ENCODE assay signal across 29 cellular contexts in genomic region chr1:42321731-42322130, GRCh38. TPM values are rescaled to one million over a fixed set of nuclear protein-coding genes. Genes with fewer than 3 reads are reported as not detected.
A peak's percentile ranks its signal among the peaks of the same experiment; 100 is the strongest.
DNase-seq lines count a peak whose midpoint lies in the region; ATAC-seq and TF ChIP-seq lines count a peak whose summit lies in the region.
"Had no signal": no experiment of that assay in that cellular context is flagged by ENCODE, and none has a peak within 500 bp of the region (broad histone marks: within the 10 kb centered on the region; RNA-seq: fewer than 3 reads in every experiment).

No MANE protein-coding gene starts in this region.

- H3K9me3 Mint-ChIP-seq in activated T-cell treated with anti-CD3 and anti-CD28 coated beads, Interleukin-2, amount 50 U/mL, for 72 hours, result no peaks in the 10 kb centered on the region
- no peaks in the 10 kb centered on the region for H3K9me3 Mint-ChIP-seq in activated T-cell treated with anti-CD3 and anti-CD28 coated beads, Interleukin-2, amount 50 U/mL, for 4 hours
- no peaks in the 10 kb centered on the region for H3K9me3 Mint-ChIP-seq in CD4-positive, alpha-beta memory T cell
- no peaks in the 10 kb centered on the region for H3K9me3 Mint-ChIP-seq in naive thymus-derived CD8-positive, alpha-beta T cell
- H3K9me3 Mint-ChIP-seq: mesothelial cell of epicardium, nephron progenitor cell, WTC11 had no signal

- H3K4me1 ChIP-seq in CD4-positive, alpha-beta memory T cell (ENCODE audit: insufficient read depth, low read length), result peaks cover 93% of the 10 kb centered on the region

- H3K27ac ChIP-seq in CD4-positive, alpha-beta memory T cell (ENCODE audit: low read depth, low read length), result no peak overlapping the region
- H3K27ac ChIP-seq in VCaP, result peak overlapping the region; percentile 54
- H3K27ac ChIP-seq: suprapubic skin had no signal

- intact Hi-C loops in CD4-positive, alpha-beta memory T cell (cut with micrococcal nuclease), result no loop called here

- H3K36me3 Mint-ChIP-seq in activated T-cell treated with anti-CD3 and anti-CD28 coated beads, Interleukin-2, amount 50 U/mL, for 72 hours (ENCODE audit: insufficient read depth in 2 of 2), result no peaks in the 10 kb centered on the region
- H3K36me3 Mint-ChIP-seq in activated T-cell treated with anti-CD3 and anti-CD28 coated beads, Interleukin-2, amount 50 U/mL, for 4 hours (ENCODE audit: insufficient read depth), result peaks cover 16% of the 10 kb centered on the region
- H3K36me3 Mint-ChIP-seq in CD4-positive, alpha-beta memory T cell, result peaks cover 0 to 19% of the 10 kb centered on the region in 2 donors
- peaks cover 0 to 6% (median 2%) of the 10 kb centered on the region in 3 donors for H3K36me3 Mint-ChIP-seq in naive thymus-derived CD8-positive, alpha-beta T cell
- H3K36me3 Mint-ChIP-seq: mesothelial cell of epicardium, WTC11 had no signal

- no peaks in the 10 kb centered on the region for H3K9me3 ChIP-seq in CD4-positive, alpha-beta memory T cell (ENCODE audit: control insufficient read depth in 1 of 2, low read length in 2 of 2)
- H3K9me3 ChIP-seq: MG63, suprapubic skin had no signal

- H3K27ac Mint-ChIP-seq in activated T-cell treated with anti-CD3 and anti-CD28 coated beads, Interleukin-2, amount 50 U/mL, for 72 hours, result peak overlapping the region; percentile 95
- peak overlapping the region; percentile 71 to 91 (median 85) for H3K27ac Mint-ChIP-seq in CD4-positive, alpha-beta memory T cell
- peak overlapping the region; percentile 73 to 95 (median 88) for H3K27ac Mint-ChIP-seq in naive thymus-derived CD8-positive, alpha-beta T cell
- H3K27ac Mint-ChIP-seq: activated naive CD4-positive, alpha-beta T cell treated with anti-CD3 and anti-CD28 coated beads, Interleukin-2, amount 50 U/mL, for 72 hours had no signal

- no peak for DNase-seq in activated T-cell treated with anti-CD3 and anti-CD28 coated beads, Interleukin-2, amount 50 U/mL, for 72 hours
- no peak for DNase-seq in activated T-cell treated with anti-CD3 and anti-CD28 coated beads, Interleukin-2, amount 50 U/mL, for 4 hours
- DNase-seq in CD4-positive, alpha-beta memory T cell, result no peak
- DNase-seq in naive thymus-derived CD8-positive, alpha-beta T cell, result no peak
- no peak for DNase-seq in activated gamma-delta T cell (lab: John Stamatoyannopoulos, UW)
- no peak for DNase-seq in NCI-H2081 (lab: John Stamatoyannopoulos, UW)
- DNase-seq: activated CD4-positive, alpha-beta T cell treated with anti-CD3 and anti-CD28 coated beads, Interleukin-2, amount 50 U/mL, for 48 hours; Calu3; H7; islet precursor cell; KBM-7; MG63; NCI-H2029 treated with DMSO at 0.1 percent for 48 hours; NCI-H226; nephron progenitor cell; SHP77; stimulated activated CD4-positive, alpha-beta T cell treated with anti-CD3 and anti-CD28 coated beads, Interleukin-2, amount 100 ng/mL, for 48 hours; SW 1271 had no signal

- peaks cover 66% of the 10 kb centered on the region for H3K4me1 Mint-ChIP-seq in activated T-cell treated with anti-CD3 and anti-CD28 coated beads, Interleukin-2, amount 50 U/mL, for 72 hours (ENCODE audit: low read depth)
- H3K4me1 Mint-ChIP-seq in activated T-cell treated with anti-CD3 and anti-CD28 coated beads, Interleukin-2, amount 50 U/mL, for 4 hours (ENCODE audit: low read depth), result peaks cover 86% of the 10 kb centered on the region
- peaks cover 68 to 95% (median 87%) of the 10 kb centered on the region in 4 donors for H3K4me1 Mint-ChIP-seq in CD4-positive, alpha-beta memory T cell
- peaks cover 38 to 95% (median 88%) of the 10 kb centered on the region in 4 donors for H3K4me1 Mint-ChIP-seq in naive thymus-derived CD8-positive, alpha-beta T cell

- no peaks in the 10 kb centered on the region for H3K36me3 ChIP-seq in CD4-positive, alpha-beta memory T cell (ENCODE audit: insufficient read depth, low read length)
- H3K36me3 ChIP-seq: suprapubic skin had no signal

- POLR2A ChIA-PET in CD4-positive, alpha-beta memory T cell (lab: Charles Lee; ENCODE audit: partially characterized antibody), result interaction anchor here (3.3 kb wide), 1 partner anchor 12 kb away, joined by 32 read pairs; the partner anchor contains the start of gene FOXJ3
- POLR2A ChIA-PET in naive thymus-derived CD8-positive, alpha-beta T cell (lab: Charles Lee), result interaction anchor here (3.3 kb wide), 1 partner anchor 12 kb away, joined by 24 read pairs; the partner anchor contains the start of gene FOXJ3

- no peaks in the 10 kb centered on the region for H3K27me3 ChIP-seq in CD4-positive, alpha-beta memory T cell (ENCODE audit: insufficient read depth, low read length)
- H3K27me3 ChIP-seq: BLaER1 treated with 17β-estradiol and CSF1 and Interleukin-3, amounts not matched to agents 10 nM and 100 nM; MG63; suprapubic skin had no signal

- H3K4me3 ChIP-seq in CD4-positive, alpha-beta memory T cell (ENCODE audit: low read length in 2 of 2), result no peak overlapping the region
- H3K4me3 ChIP-seq: BLaER1 treated with 17β-estradiol and CSF1 and Interleukin-3, amounts not matched to agents 10 nM and 100 nM; MG63; suprapubic skin had no signal

- CTCF ChIA-PET in CD4-positive, alpha-beta memory T cell (lab: Charles Lee; ENCODE audit: partially characterized antibody), result no interaction called here

- H3K4me3 Mint-ChIP-seq in activated T-cell treated with anti-CD3 and anti-CD28 coated beads, Interleukin-2, amount 50 U/mL, for 72 hours, result peak overlapping the region in 1 of 2 donors; percentile 50
- H3K4me3 Mint-ChIP-seq in activated T-cell treated with anti-CD3 and anti-CD28 coated beads, Interleukin-2, amount 50 U/mL, for 4 hours, result no peak overlapping the region
- H3K4me3 Mint-ChIP-seq in CD4-positive, alpha-beta memory T cell, result peak overlapping the region in 4 of 8 donors; percentile 3 to 57 (median 24)
- H3K4me3 Mint-ChIP-seq in naive thymus-derived CD8-positive, alpha-beta T cell, result peak overlapping the region in 4 of 10 donors; percentile 1 to 84 (median 25)
- H3K4me3 Mint-ChIP-seq: mesothelial cell of epicardium, nephron progenitor cell, WTC11 had no signal

- no peak for TF ChIP-seq CTCF in VCaP (conservative IDR thresholded peaks at IDR 0.05)

- no peaks in the 10 kb centered on the region for H3K27me3 Mint-ChIP-seq in activated T-cell treated with anti-CD3 and anti-CD28 coated beads, Interleukin-2, amount 50 U/mL, for 72 hours (ENCODE audit: low read depth)
- no peaks in the 10 kb centered on the region for H3K27me3 Mint-ChIP-seq in activated T-cell treated with anti-CD3 and anti-CD28 coated beads, Interleukin-2, amount 50 U/mL, for 4 hours (ENCODE audit: low read depth)
- no peaks in the 10 kb centered on the region for H3K27me3 Mint-ChIP-seq in CD4-positive, alpha-beta memory T cell
- no peaks in the 10 kb centered on the region for H3K27me3 Mint-ChIP-seq in naive thymus-derived CD8-positive, alpha-beta T cell

- ATAC-seq in activated T-cell treated with anti-CD3 and anti-CD28 coated beads, Interleukin-2, amount 50 U/mL, for 72 hours (replicated peaks in 1 of 2), result no peak
- no peak for ATAC-seq in activated T-cell treated with anti-CD3 and anti-CD28 coated beads, Interleukin-2, amount 50 U/mL, for 4 hours
- no peak for ATAC-seq in naive thymus-derived CD8-positive, alpha-beta T cell
- no peak for ATAC-seq in HG02970 (IDR thresholded peaks at IDR 0.05; ENCODE audit: low FRiP score, unreplicated experiment)
- ATAC-seq: activated naive CD4-positive, alpha-beta T cell treated with anti-CD3 and anti-CD28 coated beads, Interleukin-2, amount 50 U/mL, for 72 hours; Panc1; WTC11 had no signal

RNA-seq across cellular contexts. Expression of gene FOXJ3, which starts 13.3 kb away (rescaled TPM):
- 10 to 100 TPM; 44.5 to 47.5 TPM for total RNA-seq in activated T-cell treated with anti-CD3 and anti-CD28 coated beads, Interleukin-2, amount 50 U/mL, for 72 hours
- 10 to 100 TPM; 47.8 to 50.5 (median 49.8) TPM for total RNA-seq in activated T-cell treated with anti-CD3 and anti-CD28 coated beads, Interleukin-2, amount 50 U/mL, for 4 hours
- 100 to 1,000 TPM in 1 of 2 experiments, 10 to 100 TPM in 1; 97.4 to 102 TPM for total RNA-seq in CD4-positive, alpha-beta memory T cell
- polyA plus RNA-seq in CD4-positive, alpha-beta memory T cell, result 10 to 100 TPM; 23.7 to 46.6 TPM
- total RNA-seq in naive thymus-derived CD8-positive, alpha-beta T cell, result 100 to 1,000 TPM; 108 to 112 TPM
- 10 to 100 TPM; 30.3 to 39.8 (median 34.8) TPM for polyA plus RNA-seq in naive thymus-derived CD8-positive, alpha-beta T cell

RNA-seq across cellular contexts. Expression of gene RIMKLA, which starts 58.9 kb away (rescaled TPM):
- 1 to 10 TPM in 1 of 2 donors, under 1 TPM in 1; 0.79 to 1.9 TPM for total RNA-seq in activated T-cell treated with anti-CD3 and anti-CD28 coated beads, Interleukin-2, amount 50 U/mL, for 72 hours
- total RNA-seq in activated T-cell treated with anti-CD3 and anti-CD28 coated beads, Interleukin-2, amount 50 U/mL, for 4 hours, result under 1 TPM; 0.46 to 0.96 (median 0.95) TPM
- total RNA-seq in CD4-positive, alpha-beta memory T cell, result under 1 TPM; 0.03 to 0.06 TPM
- polyA plus RNA-seq in CD4-positive, alpha-beta memory T cell, result under 1 TPM; 0.24 to 0.49 TPM
- total RNA-seq in naive thymus-derived CD8-positive, alpha-beta T cell, result under 1 TPM; 0.05 to 0.11 TPM
- polyA plus RNA-seq in naive thymus-derived CD8-positive, alpha-beta T cell, result under 1 TPM in 1 of 3 donors, not detected in 2; 0.19 TPM
- total RNA-seq: endothelial cell of umbilical vein, osteocyte had no signal
- polyA plus RNA-seq: fibroblast of lung had no signal
